Comparison of ENCODE assay signal across 11 cellular contexts in the genomic region with DNA sequence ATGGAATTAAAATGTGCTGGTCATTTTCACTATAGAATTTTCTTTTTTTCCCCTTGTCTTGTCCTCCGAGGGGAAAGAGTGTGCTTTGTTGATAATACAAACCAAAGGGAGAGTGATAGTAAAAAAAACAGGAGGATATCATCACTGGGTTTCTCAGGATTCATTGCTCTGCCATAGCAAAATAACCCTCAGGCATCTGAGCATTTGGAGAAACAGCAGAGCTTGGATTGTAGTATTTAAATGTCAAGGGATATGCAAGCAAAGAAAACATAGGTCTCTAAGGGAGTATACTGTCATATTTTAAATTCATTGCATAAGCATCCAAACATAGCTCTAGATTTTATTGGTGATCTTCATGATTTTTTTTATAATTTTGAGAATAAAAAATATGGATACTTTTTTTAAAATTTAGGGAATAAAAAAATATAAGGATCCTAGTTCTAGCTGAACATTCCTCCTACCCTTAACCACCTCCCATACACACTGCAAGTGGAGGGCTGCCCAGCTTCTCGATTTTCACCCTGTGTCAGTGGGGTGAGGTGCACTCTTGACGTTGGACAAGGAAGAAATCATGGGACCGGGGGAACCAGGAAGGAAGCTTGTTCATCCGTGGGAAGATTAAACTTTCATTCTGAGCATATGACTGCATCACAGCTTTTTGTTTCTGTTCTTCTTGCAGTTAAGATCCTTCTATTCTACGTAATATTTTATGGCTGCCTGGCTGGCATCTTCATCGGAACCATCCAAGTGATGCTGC. TPM values are rescaled to one million over a fixed set of nuclear protein-coding genes. Genes with fewer than 3 reads are reported as not detected.
DNase-seq lines count a peak whose midpoint lies in the region; ATAC-seq and TF ChIP-seq lines count a peak whose summit lies in the region.
"Had no signal": no experiment of that assay in that cellular context is flagged by ENCODE, and none has a peak within 500 bp of the region (broad histone marks: within the 10 kb centered on the region; RNA-seq: fewer than 3 reads in every experiment).

No MANE protein-coding gene starts in this region.

- H3K27ac ChIP-seq in GM23338 (ENCODE audit: low read depth) (no peak overlapping the region), angular gyrus (ENCODE audit: low read depth, low read length) (peak overlapping the region; percentile 93), hepatocyte (peak overlapping the region; percentile 95)

- H3K4me3 ChIP-seq in GM23338 (no peak overlapping the region), hepatocyte (peak overlapping the region; percentile 2), retinal pigment epithelial cell (ENCODE audit: low read length) (peak overlapping the region; percentile 100)

- H3K4me1 Mint-ChIP-seq in GM23338, result peaks cover 52% of the 10 kb centered on the region

- peaks cover 4% of the 10 kb centered on the region; the same call in 1 of the 3 replicates for H3K9me3 Mint-ChIP-seq in GM23338
- H3K9me3 Mint-ChIP-seq: activated CD8-positive, alpha-beta T cell treated with anti-CD3 and anti-CD28 coated beads for 36 hours had no signal

- 0 out of 2 replicates have a peak, but pooled peaks cover 4% of the 10 kb centered on the region for H3F3A ChIP-seq in GM23338 (replicated peaks; ENCODE audit: low read depth)

- H3K79me2 ChIP-seq in GM23338 (replicated peaks; ENCODE audit: insufficient read depth) (peaks cover 72% of the 10 kb centered on the region), hepatocyte (peaks cover 89% of the 10 kb centered on the region)

- peaks cover 21% of the 10 kb centered on the region for H3K36me3 ChIP-seq in GM23338 (ENCODE audit: insufficient read depth)
- H3K36me3 ChIP-seq in hepatocyte (replicated peaks; ENCODE audit: insufficient read depth, low read depth), result peaks cover 4% of the 10 kb centered on the region

- no peak overlapping the region for H3K4me3 Mint-ChIP-seq in GM23338
- H3K4me3 Mint-ChIP-seq: activated CD8-positive, alpha-beta T cell treated with anti-CD3 and anti-CD28 coated beads for 36 hours had no signal

- no peaks in the 10 kb centered on the region for H3K9me2 ChIP-seq in GM23338 (ENCODE audit: insufficient read depth)
- no peaks in the 10 kb centered on the region for H3K9me2 ChIP-seq in hepatocyte (replicated peaks; ENCODE audit: insufficient read depth)

- H3K27ac Mint-ChIP-seq in GM23338, result no peak overlapping the region
- H3K27ac Mint-ChIP-seq: activated CD8-positive, alpha-beta T cell treated with anti-CD3 and anti-CD28 coated beads for 36 hours had no signal

- H3K4me2 ChIP-seq in GM23338 (peak overlapping the region; percentile 94; the same call in 1 of the 2 replicates), hepatocyte (peak overlapping the region; percentile 74)

- H3K27me3 Mint-ChIP-seq in GM23338 (ENCODE audit: insufficient read depth, low read depth, poor library complexity), result peaks cover 7% of the 10 kb centered on the region

- H2AFZ ChIP-seq in GM23338 (no peak overlapping the region), hepatocyte (no peak overlapping the region)

- DNase-seq in GM23338 (ENCODE audit: low spot score), result no peak
- DNase-seq in hepatocyte (ENCODE audit: low spot score), result no peak
- peak; percentile 90 for DNase-seq in retinal pigment epithelial cell (ENCODE audit: low read depth)
- DNase-seq in GM03348 (ENCODE audit: low spot score), result no peak
- no peak for DNase-seq in hippocampal formation (lab: John Stamatoyannopoulos, UW)
- no peak for DNase-seq in DMS79 (lab: John Stamatoyannopoulos, UW)
- no peak for DNase-seq in activated naive CD4-positive, alpha-beta T cell (lab: John Stamatoyannopoulos, UW)
- DNase-seq: activated CD8-positive, alpha-beta T cell treated with anti-CD3 and anti-CD28 coated beads for 36 hours; NCI-H1092 treated with DMSO at 0.1 percent for 48 hours; RPMI8226 had no signal

- no peaks in the 10 kb centered on the region for H3K9me3 ChIP-seq in hepatocyte (ENCODE audit: low read depth)

- TF ChIP-seq CTCF in GM23338 (conservative IDR thresholded peaks at IDR 0.05; ENCODE audit: low read depth in 2 of 2), result no peak
- TF ChIP-seq CTCF in hepatocyte (IDR thresholded peaks at IDR 0.05; ENCODE audit: poor library complexity), result no peak
- TF ChIP-seq CTCF in retinal pigment epithelial cell (conservative IDR thresholded peaks at IDR 0.05; ENCODE audit: low read depth, low read length), result no peak

- ATAC-seq in GM23338, result no peak
- ATAC-seq: activated CD8-positive, alpha-beta T cell treated with anti-CD3 and anti-CD28 coated beads for 36 hours had no signal

- H4K20me1 ChIP-seq in GM23338 (replicated peaks; ENCODE audit: insufficient read depth) (no peaks in the 10 kb centered on the region; the same call in 1 of the 2 replicates), hepatocyte (ENCODE audit: insufficient read depth, poor library complexity, severe bottlenecking) (peaks cover 11% of the 10 kb centered on the region)

- no peaks in the 10 kb centered on the region for H3K27me3 ChIP-seq in GM23338 (ENCODE audit: insufficient read depth)
- H3K27me3 ChIP-seq in hepatocyte, result no peaks in the 10 kb centered on the region

- H3K4me1 ChIP-seq in GM23338 (ENCODE audit: insufficient read depth) (peaks cover 54% of the 10 kb centered on the region), hepatocyte (ENCODE audit: insufficient read depth) (peaks cover 29% of the 10 kb centered on the region)

- H3K36me3 Mint-ChIP-seq in GM23338 (ENCODE audit: low read depth), result peaks cover 50% of the 10 kb centered on the region

- WGBS in hepatocyte (ENCODE audit: low lambda C conversion rate, missing lambda C conversion rate), result 42% methylated on average over 7 of the region's 7 CpGs

TF ChIP-seq in GM23338, 12 proteins besides CTCF, POLR2A, EP300 and RAD21 (continues in another document):
- TF ChIP-seq POLR2AphosphoS5 (IDR thresholded peaks at IDR 0.05; ENCODE audit: low read depth) (no peak), ZNF114 (CRISPR knock-in tag; IDR thresholded peaks at IDR 0.05) (no peak), CREB1 (CRISPR knock-in tag; IDR thresholded peaks at IDR 0.05; ENCODE audit: low read depth) (no peak)
- TF ChIP-seq, protein P1, sequence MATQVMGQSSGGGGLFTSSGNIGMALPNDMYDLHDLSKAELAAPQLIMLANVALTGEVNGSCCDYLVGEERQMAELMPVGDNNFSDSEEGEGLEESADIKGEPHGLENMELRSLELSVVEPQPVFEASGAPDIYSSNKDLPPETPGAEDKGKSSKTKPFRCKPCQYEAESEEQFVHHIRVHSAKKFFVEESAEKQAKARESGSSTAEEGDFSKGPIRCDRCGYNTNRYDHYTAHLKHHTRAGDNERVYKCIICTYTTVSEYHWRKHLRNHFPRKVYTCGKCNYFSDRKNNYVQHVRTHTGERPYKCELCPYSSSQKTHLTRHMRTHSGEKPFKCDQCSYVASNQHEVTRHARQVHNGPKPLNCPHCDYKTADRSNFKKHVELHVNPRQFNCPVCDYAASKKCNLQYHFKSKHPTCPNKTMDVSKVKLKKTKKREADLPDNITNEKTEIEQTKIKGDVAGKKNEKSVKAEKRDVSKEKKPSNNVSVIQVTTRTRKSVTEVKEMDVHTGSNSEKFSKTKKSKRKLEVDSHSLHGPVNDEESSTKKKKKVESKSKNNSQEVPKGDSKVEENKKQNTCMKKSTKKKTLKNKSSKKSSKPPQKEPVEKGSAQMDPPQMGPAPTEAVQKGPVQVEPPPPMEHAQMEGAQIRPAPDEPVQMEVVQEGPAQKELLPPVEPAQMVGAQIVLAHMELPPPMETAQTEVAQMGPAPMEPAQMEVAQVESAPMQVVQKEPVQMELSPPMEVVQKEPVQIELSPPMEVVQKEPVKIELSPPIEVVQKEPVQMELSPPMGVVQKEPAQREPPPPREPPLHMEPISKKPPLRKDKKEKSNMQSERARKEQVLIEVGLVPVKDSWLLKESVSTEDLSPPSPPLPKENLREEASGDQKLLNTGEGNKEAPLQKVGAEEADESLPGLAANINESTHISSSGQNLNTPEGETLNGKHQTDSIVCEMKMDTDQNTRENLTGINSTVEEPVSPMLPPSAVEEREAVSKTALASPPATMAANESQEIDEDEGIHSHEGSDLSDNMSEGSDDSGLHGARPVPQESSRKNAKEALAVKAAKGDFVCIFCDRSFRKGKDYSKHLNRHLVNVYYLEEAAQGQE (IDR thresholded peaks at IDR 0.05; ENCODE audit: unreplicated experiment), result no peak

RNA-seq across cellular contexts. Expression of a gene that starts 4.4 kb away (rescaled TPM):
- 48.9 and 51.0 TPM in 2 replicates for total RNA-seq in GM23338 (2014; rRNA removed; shearing (Covaris generic))
- 69.2 and 73.4 TPM in 2 replicates for polyA plus RNA-seq in GM23338 (2016; fragmentation: Nextera tagmentation; extraction: Ambion mirVana)
- total RNA-seq in hepatocyte, result 362 and 379 TPM in 2 replicates
- polyA plus RNA-seq in hepatocyte, result 123 and 128 TPM in 2 replicates
